ENCODE assay signal across 25 cellular contexts in genomic region chr12:25009511-25010092, GRCh38.
"Had no signal": no experiment of that assay in that cellular context is flagged by ENCODE, and none has a peak within 500 bp of the region (broad histone marks: within the 10 kb centered on the region; RNA-seq: fewer than 3 reads in every experiment).

No MANE protein-coding gene starts in this region.

- H3K4me1 ChIP-seq: adrenal gland, body of pancreas, gastroesophageal sphincter, pancreas, right atrium auricular region, suprapubic skin, tibial artery, upper lobe of right lung had no signal

- H3K79me2 ChIP-seq: hepatocyte had no signal

- DNase-seq: activated CD4-positive, alpha-beta T cell treated with anti-CD3 and anti-CD28 coated beads for 36 hours; activated CD4-positive, alpha-beta T cell treated with anti-CD3 and anti-CD28 coated beads, Interleukin-2, amount 50 U/mL, for 4 hours; activated CD4-positive, CD25-positive, alpha-beta regulatory T cell; activated effector memory CD4-positive, alpha-beta T cell treated with anti-CD3 and anti-CD28 coated beads, Interleukin-2, amount 50 U/mL, for 16 hours; activated naive CD4-positive, alpha-beta T cell treated with anti-CD3 and anti-CD28 coated beads for 36 hours; activated naive CD8-positive, alpha-beta T cell treated with anti-CD3 and anti-CD28 coated beads for 36 hours; adrenal gland; aorta; body of pancreas; cortex of kidney; naive B cell; pancreas; stimulated activated CD4-positive, alpha-beta T cell treated with anti-CD3 and anti-CD28 coated beads, Interleukin-15, amount 100 ng/mL, for 24 hours; stimulated activated CD4-positive, alpha-beta T cell treated with anti-CD3 and anti-CD28 coated beads, Interleukin-2, amount 100 ng/mL, for 24 hours; T-helper 1 cell; tibial artery; upper lobe of right lung had no signal

- H3K4me3 Mint-ChIP-seq: activated CD4-positive, alpha-beta T cell treated with anti-CD3 and anti-CD28 coated beads for 36 hours; activated naive CD4-positive, alpha-beta T cell treated with anti-CD3 and anti-CD28 coated beads for 36 hours; activated naive CD8-positive, alpha-beta T cell treated with anti-CD3 and anti-CD28 coated beads for 36 hours; activated T-helper 1 cell treated with anti-CD3 and anti-CD28 coated beads, Interleukin-12 subunit alpha, Interleukin-12 subunit beta, Interleukin-2, Interleukin-4 antibody, amounts not matched to agents 30 ng/mL and 10 ng/mL and 1 ng/mL, durations not matched to agents 14 hours and 24 hours and 36 hours; mesothelial cell of epicardium; naive B cell; T-helper 2 cell treated with Interferon-gamma antibody and Interleukin-4, amounts not matched to agents 5 μg/mL and 100 μg/mL, for 36 hours had no signal

- H3K27ac ChIP-seq: adrenal gland, body of pancreas, gastroesophageal sphincter, hepatocyte, pancreas, right atrium auricular region, suprapubic skin, tibial artery, upper lobe of right lung had no signal

- ATAC-seq: activated CD4-positive, alpha-beta T cell treated with anti-CD3 and anti-CD28 coated beads for 36 hours; body of pancreas; gastroesophageal sphincter; pancreas; upper lobe of right lung had no signal

- H3K9me3 Mint-ChIP-seq: activated naive CD4-positive, alpha-beta T cell treated with anti-CD3 and anti-CD28 coated beads for 36 hours; activated naive CD8-positive, alpha-beta T cell treated with anti-CD3 and anti-CD28 coated beads for 36 hours; activated T-helper 1 cell treated with anti-CD3 and anti-CD28 coated beads, Interleukin-12 subunit alpha, Interleukin-12 subunit beta, Interleukin-2, Interleukin-4 antibody, amounts not matched to agents 30 ng/mL and 10 ng/mL and 1 ng/mL, durations not matched to agents 14 hours and 24 hours and 36 hours; mesothelial cell of epicardium; T-helper 2 cell treated with Interferon-gamma antibody and Interleukin-4, amounts not matched to agents 5 μg/mL and 100 μg/mL, for 36 hours had no signal

- H3K9me3 ChIP-seq: adrenal gland, body of pancreas, gastroesophageal sphincter, pancreas, right atrium auricular region, suprapubic skin, tibial artery, upper lobe of right lung had no signal

- H2AFZ ChIP-seq: hepatocyte had no signal

- H3K4me1 Mint-ChIP-seq: mesothelial cell of epicardium had no signal

- H3K4me3 ChIP-seq: adrenal gland, body of pancreas, gastroesophageal sphincter, hepatocyte, pancreas, right atrium auricular region, smooth muscle cell, suprapubic skin, tibial artery, upper lobe of right lung had no signal

- H3K36me3 Mint-ChIP-seq: activated naive CD8-positive, alpha-beta T cell treated with anti-CD3 and anti-CD28 coated beads for 36 hours; mesothelial cell of epicardium; naive B cell had no signal

- H3K27me3 ChIP-seq: adrenal gland, body of pancreas, gastroesophageal sphincter, hepatocyte, pancreas, right atrium auricular region, suprapubic skin, tibial artery, upper lobe of right lung had no signal

- H3K4me2 ChIP-seq: hepatocyte, smooth muscle cell had no signal

- H3K36me3 ChIP-seq: adrenal gland, gastroesophageal sphincter, pancreas, right atrium auricular region, suprapubic skin, tibial artery, upper lobe of right lung had no signal

- H3K27ac Mint-ChIP-seq: activated CD4-positive, alpha-beta T cell treated with anti-CD3 and anti-CD28 coated beads for 36 hours; activated naive CD4-positive, alpha-beta T cell treated with anti-CD3 and anti-CD28 coated beads for 36 hours; activated naive CD8-positive, alpha-beta T cell treated with anti-CD3 and anti-CD28 coated beads for 36 hours; activated T-helper 1 cell treated with anti-CD3 and anti-CD28 coated beads, Interleukin-12 subunit alpha, Interleukin-12 subunit beta, Interleukin-2, Interleukin-4 antibody, amounts not matched to agents 30 ng/mL and 10 ng/mL and 1 ng/mL, durations not matched to agents 14 hours and 24 hours and 36 hours; mesothelial cell of epicardium; T-helper 2 cell treated with Interferon-gamma antibody and Interleukin-4, amounts not matched to agents 5 μg/mL and 100 μg/mL, for 36 hours had no signal

- H3K27me3 Mint-ChIP-seq: activated CD4-positive, alpha-beta T cell treated with anti-CD3 and anti-CD28 coated beads for 36 hours; activated naive CD8-positive, alpha-beta T cell treated with anti-CD3 and anti-CD28 coated beads for 36 hours; naive B cell had no signal
